ENCODE assay signal across 14 cellular contexts in the genomic region with DNA sequence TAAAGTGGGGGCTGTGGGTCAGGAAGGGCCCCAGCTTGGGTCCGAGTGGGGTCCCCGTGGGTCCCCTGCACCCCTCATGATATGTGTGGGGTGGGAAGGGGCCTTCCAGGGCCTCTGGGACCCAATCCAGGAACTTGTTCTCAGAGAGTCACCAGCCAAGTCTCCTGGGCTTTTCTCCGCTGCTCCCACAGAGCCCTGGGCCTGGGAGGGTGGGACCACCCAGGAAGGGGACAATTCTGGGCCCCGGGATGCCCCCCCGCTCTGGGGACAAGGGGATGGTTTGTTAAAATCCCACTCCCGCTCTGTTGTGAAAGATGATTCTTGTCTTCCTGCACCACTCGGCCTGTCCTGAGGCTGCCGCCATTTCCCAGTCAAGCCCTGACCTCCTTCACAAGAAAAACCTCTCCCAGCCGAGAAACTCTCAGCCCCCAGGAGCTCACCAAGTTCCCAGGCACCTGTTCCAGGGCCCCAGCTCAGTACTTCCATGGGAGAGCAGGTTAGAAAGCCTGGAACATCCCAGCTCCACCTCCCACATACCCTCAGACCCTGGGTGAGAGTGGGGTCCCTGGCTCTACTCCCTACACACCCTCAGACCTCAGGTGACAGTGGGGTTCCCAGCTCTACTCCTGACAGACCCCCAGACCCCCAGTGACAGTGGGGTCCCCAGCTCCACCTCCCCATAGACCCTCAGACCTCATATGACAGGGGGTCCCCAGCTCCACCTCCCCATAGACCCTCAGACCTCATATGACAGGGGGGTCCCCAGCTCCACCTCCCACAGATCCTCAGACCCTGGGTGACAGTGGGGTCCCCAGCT.
A peak's percentile ranks its signal among the peaks of the same experiment; 100 is the strongest.
DNase-seq lines count a peak whose midpoint lies in the region; ATAC-seq and TF ChIP-seq lines count a peak whose summit lies in the region.
"Had no signal": no experiment of that assay in that cellular context is flagged by ENCODE, and none has a peak within 500 bp of the region (broad histone marks: within the 10 kb centered on the region; RNA-seq: fewer than 3 reads in every experiment).

No MANE protein-coding gene starts in this region.

- no peaks in the 10 kb centered on the region for H4K20me1 ChIP-seq in PC-9 (ENCODE audit: insufficient read depth)

- H3K4me1 ChIP-seq in PC-9 (replicated peaks; ENCODE audit: insufficient read depth) = peaks cover 16% of the 10 kb centered on the region
- H3K4me1 ChIP-seq in skeletal muscle satellite cell (ENCODE audit: control insufficient read depth, insufficient read depth, low read length) = peaks cover 37% of the 10 kb centered on the region
- H3K4me1 ChIP-seq: right lobe of liver had no signal

- H3K9ac ChIP-seq in skeletal muscle satellite cell (ENCODE audit: low read depth, low read length) = peak overlapping the region; percentile 44

- BruUV-seq in PC-9 (replicated peaks; lab: Mats Ljungman, UMichigan) = no TSS peak

- no peaks in the 10 kb centered on the region for H3K27me3 ChIP-seq in PC-9 (ENCODE audit: insufficient read depth, low read depth)
- H3K27me3 ChIP-seq in skeletal muscle satellite cell (ENCODE audit: control insufficient read depth, insufficient read depth, low read length) = peaks cover 26% of the 10 kb centered on the region
- H3K27me3 ChIP-seq: right lobe of liver had no signal

- intact Hi-C loops in PC-9 (cut with micrococcal nuclease; ENCODE audit: unreplicated experiment) = no loop called here

- H3K4me3 ChIP-seq in PC-9 = no peak overlapping the region
- no peak overlapping the region for H3K4me3 ChIP-seq in skeletal muscle satellite cell (ENCODE audit: low read length)
- H3K4me3 ChIP-seq: right lobe of liver had no signal

- peak overlapping the region; percentile 68; the same call in 1 of the 2 replicates for H3K4me2 ChIP-seq in PC-9
- no peak overlapping the region for H3K4me2 ChIP-seq in skeletal muscle satellite cell (ENCODE audit: low read length)

- H3F3A ChIP-seq in PC-9 (ENCODE audit: insufficient read depth, low read depth) = no peaks in the 10 kb centered on the region; the same call in 1 of the 2 replicates

- H3K79me2 ChIP-seq in PC-9 (ENCODE audit: low read depth) = no peaks in the 10 kb centered on the region

- TF ChIP-seq CTCF in GM10248 (IDR thresholded peaks at IDR 0.05; ENCODE audit: control extremely low read depth, extremely low read depth, low read depth, missing control alignments) = no peak
- no peak for TF ChIP-seq CTCF in PC-9 (conservative IDR thresholded peaks at IDR 0.05)

- no peak for ATAC-seq in GM19455 (IDR thresholded peaks at IDR 0.05; ENCODE audit: unreplicated experiment)

- CTCF ChIA-PET in GM10248 (lab: Yijun Ruan, JAX) (interaction anchor here (1.7 kb wide), 1 partner anchor 21 kb away, joined by 4 read pairs; no protein-coding TSS in a partner anchor), PC-9 (lab: Charles Lee) (no interaction called here)

- H3K9me3 ChIP-seq in PC-9 (ENCODE audit: insufficient read depth, low read depth) (no peaks in the 10 kb centered on the region), skeletal muscle satellite cell (replicated peaks; ENCODE audit: low read length) (no peaks in the 10 kb centered on the region)
- H3K9me3 ChIP-seq: right lobe of liver had no signal

- H3K27ac ChIP-seq in PC-9 = 0 out of 2 replicates have a peak overlapping the region, but pooled peaks have one; percentile 26

- H3K36me3 ChIP-seq in PC-9 (ENCODE audit: low read depth) (no peaks in the 10 kb centered on the region), skeletal muscle satellite cell (ENCODE audit: insufficient read depth, low read length) (no peaks in the 10 kb centered on the region)
- H3K36me3 ChIP-seq: right lobe of liver had no signal

- POLR2A ChIA-PET in GM10248 (lab: Yijun Ruan, JAX) = no interaction called here
- POLR2A ChIA-PET in PC-9 (lab: Charles Lee; ENCODE audit: unreplicated experiment) = no interaction called here

- no peaks in the 10 kb centered on the region for H3K9me2 ChIP-seq in PC-9 (ENCODE audit: insufficient read depth)

- DNase-seq in GM10248 (ENCODE audit: extremely low spot score) = peak; percentile 16
- DNase-seq in PC-9 = no peak
- DNase-seq in iPS-NIHi7 (ENCODE audit: extremely low spot score) = peak; percentile 9
- no peak for DNase-seq in NCI-H82 treated with DMSO at 0.1 percent for 48 hours (lab: John Stamatoyannopoulos, UW; ENCODE audit: unreplicated experiment)
- DNase-seq in stimulated activated CD4-positive, alpha-beta T cell treated with anti-CD3 and anti-CD28 coated beads, Interleukin-2, amount 100 ng/mL, for 48 hours = no peak
- DNase-seq: activated gamma-delta T cell, amygdala, cerebellar nuclear complex, left cardiac atrium, NCI-H187, NCI-H446 treated with DMSO at 0.1 percent for 48 hours, right lobe of liver had no signal

- no peak overlapping the region for H2AFZ ChIP-seq in PC-9

Comparison
In these comparisons a context has a peak if more than half of its experiments do, and no peak if none do; other contexts are left out.
1. DNase-seq: peak in GM10248 (single experiment) and iPS-NIHi7 (single experiment); none in PC-9 (0 of 2), NCI-H82 treated with DMSO at 0.1 percent for 48 hours (single experiment) and stimulated activated CD4-positive, alpha-beta T cell treated with anti-CD3 and anti-CD28 coated beads, Interleukin-2, amount 100 ng/mL, for 48 hours (0 of 2).